In the genomic region with DNA sequence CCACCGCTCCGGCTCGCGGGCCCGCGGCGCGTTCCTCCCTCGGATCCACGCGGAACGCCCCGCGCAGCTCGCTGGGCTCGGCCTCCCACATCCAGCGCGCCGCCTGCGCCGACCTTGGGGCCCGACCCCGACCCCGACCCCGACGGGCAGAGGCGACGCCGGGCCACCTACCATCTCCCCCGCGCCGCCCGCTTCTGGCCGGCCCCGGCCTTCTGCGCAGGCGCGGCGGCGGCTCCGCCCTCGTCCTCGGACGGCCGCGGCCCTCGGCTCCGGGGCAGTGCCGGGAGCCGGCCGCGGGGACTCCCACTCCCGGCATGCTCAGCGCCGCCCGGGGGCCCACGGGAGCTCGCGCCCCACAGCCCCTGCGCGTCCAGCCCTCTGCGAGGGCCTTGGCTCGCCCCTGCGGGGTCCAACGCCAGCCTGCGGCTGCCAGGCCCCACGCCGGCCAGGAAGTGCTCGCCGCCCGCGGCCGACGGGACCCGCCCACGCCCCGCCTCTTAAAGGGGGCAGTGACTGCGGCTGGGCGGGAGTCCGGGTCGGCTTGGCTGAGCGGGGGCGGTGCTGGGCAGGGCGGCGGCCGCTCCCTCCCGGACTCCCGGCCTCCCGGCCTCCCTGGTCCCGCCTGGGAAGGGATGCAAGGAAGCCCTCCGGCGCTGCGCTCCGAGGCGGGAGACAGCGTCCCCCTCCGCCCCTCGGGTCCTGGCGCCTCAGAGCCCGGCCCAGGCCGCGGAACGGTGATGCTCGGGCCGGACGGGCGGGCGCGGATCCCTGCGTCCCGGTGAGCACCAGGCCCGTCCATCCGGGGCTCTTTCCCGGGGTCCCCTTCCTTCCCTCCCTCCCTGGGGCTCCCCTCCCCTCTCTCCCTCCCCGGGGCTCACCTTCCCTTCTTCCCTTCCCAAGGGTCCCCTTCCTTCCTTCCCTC, we compare ENCODE assay signal across 8 cellular contexts.
DNase-seq lines count a peak whose midpoint lies in the region; ATAC-seq and TF ChIP-seq lines count a peak whose summit lies in the region.

A gene (minus strand): TSS at position 216 of the 922 bp plus-strand sequence. CDS start 42 bp downstream, at position 174.

- DNase-seq in COR-L47 (lab: John Stamatoyannopoulos, UW) = peak; percentile 97
- DNase-seq in HPDE6-E6E7 (ENCODE audit: extremely low spot score) = peak; percentile 91
- peak; percentile 61 for DNase-seq in activated T-cell treated with anti-CD3 and anti-CD28 coated beads for 1 hour (ENCODE audit: low read depth)
- peak; percentile 69 for DNase-seq in epithelial cell of prostate (ENCODE audit: low read depth, low spot score)
- DNase-seq in stimulated activated CD8-positive, alpha-beta memory T cell treated with anti-CD3 and anti-CD28 coated beads, Interleukin-4, amount 100 ng/mL, for 4 hours (ENCODE audit: low read depth in 2 of 2, low spot score in 1 of 2) = peak; percentile 24 to 55

- H3K36me3 ChIP-seq in OCI-LY1 (ENCODE audit: insufficient read depth, low read length) (peaks cover 11% of the 10 kb centered on the region), mucosa of rectum (ENCODE audit: control insufficient read depth in 2 of 2, insufficient read depth in 2 of 2, low read length in 2 of 2) (peaks cover 2 to 6% of the 10 kb centered on the region in 2 donors)

- no peaks in the 10 kb centered on the region for H3F3A ChIP-seq in OCI-LY1 (ENCODE audit: insufficient read depth, low read length)

- H3K4me1 ChIP-seq in OCI-LY1 (ENCODE audit: insufficient read depth, low read length, severe bottlenecking) = peaks cover 65% of the 10 kb centered on the region
- H3K4me1 ChIP-seq in mucosa of rectum (ENCODE audit: control insufficient read depth in 2 of 2, insufficient read depth in 2 of 2, low read length in 2 of 2) = peaks cover 20 to 40% of the 10 kb centered on the region in 2 donors

- H3K9me2 ChIP-seq in OCI-LY1 (ENCODE audit: low read depth, low read length) = no peaks in the 10 kb centered on the region

- peak within 1 kb of the TSS; percentile 96 for H3K4me2 ChIP-seq in OCI-LY1 (ENCODE audit: low read length)

- H3K9me3 ChIP-seq in OCI-LY1 (ENCODE audit: low read length) = no peaks in the 10 kb centered on the region
- no peaks in the 10 kb centered on the region for H3K9me3 ChIP-seq in mucosa of rectum (ENCODE audit: control insufficient read depth in 2 of 2, low read length in 2 of 2)

- no peaks in the 10 kb centered on the region for H3K27me3 ChIP-seq in OCI-LY1 (ENCODE audit: insufficient read depth, low read length)
- H3K27me3 ChIP-seq in mucosa of rectum (ENCODE audit: control insufficient read depth in 2 of 2, insufficient read depth in 2 of 2, low read length in 2 of 2) = no peaks in the 10 kb centered on the region

- no peak within 1 kb of the TSS for H3K27ac ChIP-seq in OCI-LY1 (ENCODE audit: low read depth, low read length, poor library complexity, severe bottlenecking)
- peak within 1 kb of the TSS; percentile 75 for H3K27ac ChIP-seq in epithelial cell of prostate
- H3K27ac ChIP-seq in mucosa of rectum (ENCODE audit: low read depth in 2 of 2, low read length in 2 of 2) = peak within 1 kb of the TSS; percentile 77 to 84

- no peaks in the 10 kb centered on the region for H4K20me1 ChIP-seq in OCI-LY1 (ENCODE audit: insufficient read depth, low read length)

- peak within 1 kb of the TSS; percentile 89 for H3K4me3 ChIP-seq in OCI-LY1 (ENCODE audit: low read depth, low read length, poor library complexity, severe bottlenecking)
- H3K4me3 ChIP-seq in mucosa of rectum (ENCODE audit: low read length in 2 of 2) = peak within 1 kb of the TSS; percentile 82 to 86

- ATAC-seq in GM19467 (IDR thresholded peaks at IDR 0.05; ENCODE audit: unreplicated experiment) = peak; percentile 82

- H3K79me2 ChIP-seq in OCI-LY1 (ENCODE audit: insufficient read depth, low read length) = peaks cover 43% of the 10 kb centered on the region

- TF ChIP-seq CTCF in OCI-LY1 (IDR thresholded peaks at IDR 0.05; ENCODE audit: low read length) = no peak

- peak within 1 kb of the TSS; percentile 71; the same call in 1 of the 2 replicates for H2AFZ ChIP-seq in OCI-LY1 (ENCODE audit: low read length)

- H3K9ac ChIP-seq in OCI-LY1 (ENCODE audit: low read length) (peak within 1 kb of the TSS; percentile 85), mucosa of rectum (ENCODE audit: low read depth in 1 of 2, low read length in 2 of 2) (peak within 1 kb of the TSS; percentile 75 to 87)

Comparison
In these comparisons a context has a peak if more than half of its experiments do, and no peak if none do; other contexts are left out.
1. DNase-seq: peak in every context shown above with its lines; median percentile 97 in COR-L47; 91 in HPDE6-E6E7; 69 in epithelial cell of prostate; 61 in activated T-cell treated with anti-CD3 and anti-CD28 coated beads for 1 hour; 40 in stimulated activated CD8-positive, alpha-beta memory T cell treated with anti-CD3 and anti-CD28 coated beads, Interleukin-4, amount 100 ng/mL, for 4 hours.